In the genomic region with DNA sequence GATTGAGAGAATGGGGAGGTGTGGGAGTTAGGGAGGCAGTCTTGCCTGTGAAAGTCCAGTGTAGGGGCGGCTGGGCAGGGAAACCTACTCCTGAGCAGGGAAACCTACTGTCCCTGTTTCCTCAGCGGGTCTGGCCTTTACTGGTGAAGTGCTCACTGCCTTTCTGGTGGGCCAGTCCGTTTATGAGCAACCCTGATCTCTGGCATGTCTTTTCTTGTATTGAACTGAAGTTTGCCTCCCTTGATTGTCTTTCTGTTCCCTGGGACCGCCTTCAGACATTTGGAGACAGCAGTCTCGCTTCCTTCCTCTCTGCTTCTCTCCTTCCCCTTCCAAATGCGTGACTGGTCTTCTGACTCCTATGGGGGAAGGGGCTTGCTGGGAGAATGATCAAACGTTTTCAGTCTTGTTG, we compare ENCODE assay signal across 1 cellular context.
TF ChIP-seq lines count a peak whose summit lies in the region.

No MANE protein-coding gene starts in this region.

TF ChIP-seq in H1, 55 proteins besides CTCF, POLR2A, EP300 and RAD21 (continued from another document):
- TF ChIP-seq POLR2AphosphoS5 (IDR thresholded peaks at IDR 0.05; ENCODE audit: low read depth, low read length), result no peak
- no peak for TF ChIP-seq BRCA1 (IDR thresholded peaks at IDR 0.05; ENCODE audit: low read depth, low read length)
- no peak for TF ChIP-seq SIN3A (conservative IDR thresholded peaks at IDR 0.05 in 1 of 2, IDR thresholded peaks at IDR 0.05 in 1 of 2; ENCODE audit: low read depth in 1 of 2, low read length in 2 of 2)
- no peak for TF ChIP-seq JUN (IDR thresholded peaks at IDR 0.05; ENCODE audit: low read depth, low read length)
- no peak for TF ChIP-seq USF2 (IDR thresholded peaks at IDR 0.05; ENCODE audit: low read length)
